ENCODE assay signal across 25 cellular contexts in the genomic region with DNA sequence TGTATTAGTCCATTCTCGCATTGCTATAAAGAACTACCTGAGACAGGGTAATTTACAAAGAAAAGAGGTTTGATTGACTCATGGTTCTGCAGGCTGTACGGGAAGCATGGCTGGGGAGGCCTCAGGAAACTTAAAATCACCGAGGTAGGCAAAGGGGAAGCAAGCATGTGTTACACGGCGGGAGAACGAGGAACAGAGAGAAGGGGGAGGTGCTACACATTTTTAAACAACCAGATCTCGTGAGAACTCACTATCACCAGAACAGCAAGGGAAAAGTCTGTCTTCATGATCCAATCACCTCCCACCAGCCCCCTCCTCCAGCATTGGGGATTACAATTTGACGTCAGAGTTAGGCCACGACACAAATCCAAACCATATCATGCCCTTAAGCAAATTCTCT.
"Had no signal": no experiment of that assay in that cellular context is flagged by ENCODE, and none has a peak within 500 bp of the region (broad histone marks: within the 10 kb centered on the region; RNA-seq: fewer than 3 reads in every experiment).

No MANE protein-coding gene starts in this region.

- H3K9me3 ChIP-seq: ascending aorta, gastroesophageal sphincter, mucosa of descending colon, spleen, tibial nerve had no signal

- ATAC-seq: activated CD4-positive, CD25-positive, alpha-beta regulatory T cell treated with anti-CD3 and anti-CD28 coated beads, Interleukin-2, amount 50 U/mL, for 24 hours; effector memory CD8-positive, alpha-beta T cell; gastroesophageal sphincter; left cardiac atrium; left ventricle myocardium superior; mucosa of descending colon; natural killer cell treated with Interleukin-12 subunit alpha and Interleukin-12 subunit beta and Interleukin-15 and Interleukin-18, amount 100 ng/mL, for 72 hours; right cardiac atrium had no signal

- H3K4me3 ChIP-seq: ascending aorta, cardiac muscle cell, gastroesophageal sphincter, mucosa of descending colon, spleen, tibial nerve had no signal

- H3K36me3 ChIP-seq: ascending aorta, cardiac muscle cell, gastroesophageal sphincter, spleen, tibial nerve, WERI-Rb-1 had no signal

- DNase-seq: activated CD4-positive, alpha-beta T cell treated with anti-CD3 and anti-CD28 coated beads for 48 hours; activated CD4-positive, alpha-beta T cell treated with anti-CD3 and anti-CD28 coated beads, Interleukin-2, amount 50 U/mL, for 48 hours; activated CD8-positive, alpha-beta memory T cell treated with anti-CD3 and anti-CD28 coated beads for 24 hours; activated gamma-delta T cell; activated naive CD4-positive, alpha-beta T cell treated with anti-CD3 and anti-CD28 coated beads, Interleukin-2, amount 10 ng/mL, durations not matched to agents 7 days and 5 days; activated naive CD8-positive, alpha-beta T cell treated with anti-CD3 and anti-CD28 coated beads, Interleukin-2, amount 10 ng/mL, durations not matched to agents 7 days and 5 days; activated T-cell treated with anti-CD3 and anti-CD28 coated beads, Interleukin-2, amount 50 U/mL, for 24 hours; cortex of kidney; effector memory CD8-positive, alpha-beta T cell; erythroblast; head of caudate nucleus; hippocampal formation; left cardiac atrium; left ventricle myocardium superior; mucosa of descending colon; right cardiac atrium; spleen; stimulated activated naive CD4-positive, alpha-beta T cell treated with Interleukin-2 at 50 U/mL for 16 hours; WERI-Rb-1 had no signal

- H3K4me1 ChIP-seq: ascending aorta, gastroesophageal sphincter, spleen, tibial nerve had no signal

- H3K27me3 ChIP-seq: ascending aorta, cardiac muscle cell, gastroesophageal sphincter, spleen, tibial nerve had no signal

- H3K27ac ChIP-seq: ascending aorta, cardiac muscle cell, gastroesophageal sphincter, spleen, tibial nerve, WERI-Rb-1 had no signal
